In genomic region chr1:37994886-37995566, GRCh38 we compare ENCODE assay signal across 9 cellular contexts. TPM values are rescaled to one million over a fixed set of nuclear protein-coding genes. Genes with fewer than 3 reads are reported as not detected.
DNase-seq lines count a peak whose midpoint lies in the region; FAIRE-seq and TF ChIP-seq lines count a peak whose summit lies in the region.
"Had no signal": no experiment of that assay in that cellular context is flagged by ENCODE, and none has a peak within 500 bp of the region (broad histone marks: within the 10 kb centered on the region; RNA-seq: fewer than 3 reads in every experiment).

No MANE protein-coding gene starts in this region.

- intact Hi-C loops in activated CD4-positive, alpha-beta T cell treated with anti-CD3 and anti-CD28 coated beads, Interleukin-2, amount 10 ng/mL, durations not matched to agents 24 days and 14 days (cut with micrococcal nuclease), result loop anchor here (5.0 to 10.0 kb wide), 2 partner anchors 63 to 300 kb away; partner anchors contain the start of gene CDCA8
- intact Hi-C loops in activated T-helper 2 cell treated with anti-CD3 and anti-CD28 coated beads, Interferon-gamma antibody, Interleukin-2, Interleukin-4, amounts not matched to agents 10 μg/mL and 5 μg/mL and 100 μg/mL, durations not matched to agents 14 hours and 24 hours and 36 hours (cut with micrococcal nuclease), result loop anchor here (5.0 to 10.0 kb wide), 2 partner anchors 303 to 520 kb away; partner anchors contain the start of genes CDCA8 and ZC3H12A
- intact Hi-C loops in kidney (cut with DNase I), result no loop called here

- H3K36me3 ChIP-seq in kidney (ENCODE audit: control insufficient read depth in 1 of 2, insufficient read depth in 2 of 2, low read length in 2 of 2) (peaks cover 0 to 3% of the 10 kb centered on the region in 2 donors), suprapubic skin (peaks cover 15% of the 10 kb centered on the region)

- H3K4me3 ChIP-seq in kidney (ENCODE audit: low read length in 2 of 2), result peak overlapping the region; percentile 48 to 62
- peak overlapping the region; percentile 57 for H3K4me3 ChIP-seq in suprapubic skin

- H3K4me3 Mint-ChIP-seq in activated CD4-positive, alpha-beta T cell treated with anti-CD3 and anti-CD28 coated beads, Interleukin-2, amount 10 ng/mL, durations not matched to agents 24 days and 14 days, result peak overlapping the region; percentile 84
- peak overlapping the region; percentile 78 for H3K4me3 Mint-ChIP-seq in activated T-helper 2 cell treated with anti-CD3 and anti-CD28 coated beads, Interferon-gamma antibody, Interleukin-2, Interleukin-4, amounts not matched to agents 10 μg/mL and 5 μg/mL and 100 μg/mL, durations not matched to agents 14 hours and 24 hours and 36 hours (ENCODE audit: low read depth)

- H3K9me3 ChIP-seq in kidney (ENCODE audit: control insufficient read depth in 1 of 2, low read length in 2 of 2) (no peaks in the 10 kb centered on the region), suprapubic skin (no peaks in the 10 kb centered on the region)

- H3K9ac ChIP-seq in kidney (ENCODE audit: low read length in 2 of 2), result peak overlapping the region in 1 of 2 donors; percentile 46

- 40% methylated on average over 11 of the region's 11 CpGs for WGBS in suprapubic skin

- no peak for TF ChIP-seq POLR2A in suprapubic skin (IDR thresholded peaks at IDR 0.05)

- no peak for TF ChIP-seq EP300 in suprapubic skin (IDR thresholded peaks at IDR 0.05)

- DNase-seq in activated CD4-positive, alpha-beta T cell treated with anti-CD3 and anti-CD28 coated beads, Interleukin-2, amount 10 ng/mL, durations not matched to agents 24 days and 14 days, result peak; percentile 68
- no peak for DNase-seq in activated CD4-positive, alpha-beta T cell treated with anti-CD3 and anti-CD28 coated beads, Interleukin-2, amount 50 U/mL, for 4 hours
- DNase-seq in activated T-helper 2 cell treated with anti-CD3 and anti-CD28 coated beads, Interferon-gamma antibody, Interleukin-2, Interleukin-4, amounts not matched to agents 10 μg/mL and 5 μg/mL and 100 μg/mL, durations not matched to agents 14 hours and 24 hours and 36 hours (ENCODE audit: low spot score), result no peak
- DNase-seq in kidney, result no peak
- no peak for DNase-seq in suprapubic skin (ENCODE audit: low spot score in 2 of 2)
- DNase-seq in NCI-H446 treated with DMSO at 0.1 percent for 48 hours (lab: John Stamatoyannopoulos, UW), result no peak
- DNase-seq in NCI-H526 (lab: John Stamatoyannopoulos, UW), result no peak
- no peak for DNase-seq in ecto neural progenitor cell (ENCODE audit: low spot score)

- H3K9me3 Mint-ChIP-seq in activated CD4-positive, alpha-beta T cell treated with anti-CD3 and anti-CD28 coated beads, Interleukin-2, amount 10 ng/mL, durations not matched to agents 24 days and 14 days, result no peaks in the 10 kb centered on the region
- H3K9me3 Mint-ChIP-seq in activated T-helper 2 cell treated with anti-CD3 and anti-CD28 coated beads, Interferon-gamma antibody, Interleukin-2, Interleukin-4, amounts not matched to agents 10 μg/mL and 5 μg/mL and 100 μg/mL, durations not matched to agents 14 hours and 24 hours and 36 hours, result no peaks in the 10 kb centered on the region

- peak overlapping the region in 1 of 2 donors; percentile 32 for H3K27ac ChIP-seq in kidney (ENCODE audit: low read depth in 2 of 2, low read length in 2 of 2)
- H3K27ac ChIP-seq in suprapubic skin, result peak overlapping the region; percentile 76

- peak overlapping the region; percentile 75 for H3K27ac Mint-ChIP-seq in activated CD4-positive, alpha-beta T cell treated with anti-CD3 and anti-CD28 coated beads, Interleukin-2, amount 10 ng/mL, durations not matched to agents 24 days and 14 days
- H3K27ac Mint-ChIP-seq in activated T-helper 2 cell treated with anti-CD3 and anti-CD28 coated beads, Interferon-gamma antibody, Interleukin-2, Interleukin-4, amounts not matched to agents 10 μg/mL and 5 μg/mL and 100 μg/mL, durations not matched to agents 14 hours and 24 hours and 36 hours, result peak overlapping the region; percentile 88

- peaks cover 11 to 24% of the 10 kb centered on the region in 2 donors for H3K4me1 ChIP-seq in kidney (ENCODE audit: control insufficient read depth in 1 of 2, insufficient read depth in 1 of 2, low read depth in 1 of 2, low read length in 2 of 2)
- peaks cover 52% of the 10 kb centered on the region for H3K4me1 ChIP-seq in suprapubic skin

- H3K27me3 Mint-ChIP-seq in activated CD4-positive, alpha-beta T cell treated with anti-CD3 and anti-CD28 coated beads, Interleukin-2, amount 10 ng/mL, durations not matched to agents 24 days and 14 days, result no peaks in the 10 kb centered on the region
- H3K27me3 Mint-ChIP-seq in activated T-helper 2 cell treated with anti-CD3 and anti-CD28 coated beads, Interferon-gamma antibody, Interleukin-2, Interleukin-4, amounts not matched to agents 10 μg/mL and 5 μg/mL and 100 μg/mL, durations not matched to agents 14 hours and 24 hours and 36 hours (ENCODE audit: low read depth), result no peaks in the 10 kb centered on the region

- FAIRE-seq in kidney (lab: Jason Lieb, UNC), result no peak

- no peaks in the 10 kb centered on the region for H3K27me3 ChIP-seq in suprapubic skin

- TF ChIP-seq CTCF in kidney (IDR thresholded peaks at IDR 0.05; ENCODE audit: borderline replicate concordance, extremely low read depth, insufficient read depth) (no peak), suprapubic skin (IDR thresholded peaks at IDR 0.05) (no peak)

- H3K36me3 Mint-ChIP-seq in activated CD4-positive, alpha-beta T cell treated with anti-CD3 and anti-CD28 coated beads, Interleukin-2, amount 10 ng/mL, durations not matched to agents 24 days and 14 days (ENCODE audit: low read depth), result peaks cover 34% of the 10 kb centered on the region
- peaks cover 41% of the 10 kb centered on the region for H3K36me3 Mint-ChIP-seq in activated T-helper 2 cell treated with anti-CD3 and anti-CD28 coated beads, Interferon-gamma antibody, Interleukin-2, Interleukin-4, amounts not matched to agents 10 μg/mL and 5 μg/mL and 100 μg/mL, durations not matched to agents 14 hours and 24 hours and 36 hours (ENCODE audit: low read depth)

- H3K4me1 Mint-ChIP-seq in activated CD4-positive, alpha-beta T cell treated with anti-CD3 and anti-CD28 coated beads, Interleukin-2, amount 10 ng/mL, durations not matched to agents 24 days and 14 days, result peaks cover 39% of the 10 kb centered on the region
- peaks cover 40% of the 10 kb centered on the region for H3K4me1 Mint-ChIP-seq in activated T-helper 2 cell treated with anti-CD3 and anti-CD28 coated beads, Interferon-gamma antibody, Interleukin-2, Interleukin-4, amounts not matched to agents 10 μg/mL and 5 μg/mL and 100 μg/mL, durations not matched to agents 14 hours and 24 hours and 36 hours (ENCODE audit: low read depth)

RNA-seq across cellular contexts. Expression of gene SF3A3, which starts 5.2 kb away (rescaled TPM):
- 132 and 144 TPM in 2 replicates for total RNA-seq in activated CD4-positive, alpha-beta T cell treated with anti-CD3 and anti-CD28 coated beads, Interleukin-2, amount 10 ng/mL, durations not matched to agents 24 days and 14 days
- 105 and 112 TPM in 2 replicates for total RNA-seq in activated T-helper 2 cell treated with anti-CD3 and anti-CD28 coated beads, Interferon-gamma antibody, Interleukin-2, Interleukin-4, amounts not matched to agents 10 μg/mL and 5 μg/mL and 100 μg/mL, durations not matched to agents 14 hours and 24 hours and 36 hours
- 50.7 TPM for total RNA-seq in kidney
- polyA plus RNA-seq in kidney (ENCODE audit: insufficient read depth, low read depth, low replicate concordance), result 28.7 TPM
- total RNA-seq in suprapubic skin, result 10 to 100 TPM; 36.9 to 68.4 (median 43.6) TPM

RNA-seq across cellular contexts. Expression of gene FHL3, which starts 10.3 kb away (rescaled TPM):
- 40.8 and 41.9 TPM in 2 replicates for total RNA-seq in activated CD4-positive, alpha-beta T cell treated with anti-CD3 and anti-CD28 coated beads, Interleukin-2, amount 10 ng/mL, durations not matched to agents 24 days and 14 days
- 30.1 and 33.3 TPM in 2 replicates for total RNA-seq in activated T-helper 2 cell treated with anti-CD3 and anti-CD28 coated beads, Interferon-gamma antibody, Interleukin-2, Interleukin-4, amounts not matched to agents 10 μg/mL and 5 μg/mL and 100 μg/mL, durations not matched to agents 14 hours and 24 hours and 36 hours
- 19.6 TPM for total RNA-seq in kidney
- polyA plus RNA-seq in kidney (ENCODE audit: insufficient read depth, low read depth, low replicate concordance), result 8.2 TPM
- 10 to 100 TPM; 19.1 to 46.4 (median 35.1) TPM for total RNA-seq in suprapubic skin

RNA-seq across cellular contexts. Expression of gene UTP11, which starts 17.5 kb away (rescaled TPM):
- 99.5 and 111 TPM in 2 replicates for total RNA-seq in activated CD4-positive, alpha-beta T cell treated with anti-CD3 and anti-CD28 coated beads, Interleukin-2, amount 10 ng/mL, durations not matched to agents 24 days and 14 days
- total RNA-seq in activated T-helper 2 cell treated with anti-CD3 and anti-CD28 coated beads, Interferon-gamma antibody, Interleukin-2, Interleukin-4, amounts not matched to agents 10 μg/mL and 5 μg/mL and 100 μg/mL, durations not matched to agents 14 hours and 24 hours and 36 hours, result 78.8 and 79.0 TPM in 2 replicates
- total RNA-seq in kidney, result 26.2 TPM
- polyA plus RNA-seq in kidney (ENCODE audit: insufficient read depth, low read depth, low replicate concordance), result 24.2 TPM
- 10 to 100 TPM; 32.1 to 48.5 (median 39.5) TPM for total RNA-seq in suprapubic skin

RNA-seq across cellular contexts. Expression of gene INPP5B, which starts 48.2 kb away (rescaled TPM):
- total RNA-seq in activated CD4-positive, alpha-beta T cell treated with anti-CD3 and anti-CD28 coated beads, Interleukin-2, amount 10 ng/mL, durations not matched to agents 24 days and 14 days, result 23.8 and 27.2 TPM in 2 replicates
- 23.1 and 24.2 TPM in 2 replicates for total RNA-seq in activated T-helper 2 cell treated with anti-CD3 and anti-CD28 coated beads, Interferon-gamma antibody, Interleukin-2, Interleukin-4, amounts not matched to agents 10 μg/mL and 5 μg/mL and 100 μg/mL, durations not matched to agents 14 hours and 24 hours and 36 hours
- 32.9 TPM for total RNA-seq in kidney
- polyA plus RNA-seq in kidney (ENCODE audit: insufficient read depth, low read depth, low replicate concordance), result 8.4 TPM
- 10 to 100 TPM; 14.0 to 30.9 (median 17.9) TPM for total RNA-seq in suprapubic skin

RNA-seq across cellular contexts. Expression of gene POU3F1, which starts 51.6 kb away (rescaled TPM):
- total RNA-seq in activated CD4-positive, alpha-beta T cell treated with anti-CD3 and anti-CD28 coated beads, Interleukin-2, amount 10 ng/mL, durations not matched to agents 24 days and 14 days, result 1.4 and 1.5 TPM in 2 replicates
- total RNA-seq in activated T-helper 2 cell treated with anti-CD3 and anti-CD28 coated beads, Interferon-gamma antibody, Interleukin-2, Interleukin-4, amounts not matched to agents 10 μg/mL and 5 μg/mL and 100 μg/mL, durations not matched to agents 14 hours and 24 hours and 36 hours, result 0.32 and 0.48 TPM in 2 replicates
- total RNA-seq in kidney (not detected), suprapubic skin (10 to 100 TPM in 3 of 4 donors, 1 to 10 TPM in 1; 8.8 to 28.5 (median 13.5) TPM)
- not detected for polyA plus RNA-seq in kidney (ENCODE audit: insufficient read depth, low read depth, low replicate concordance)
- total RNA-seq: RPMI7951 had no signal
